Comparison of ENCODE assay signal across 24 cellular contexts in the genomic region with DNA sequence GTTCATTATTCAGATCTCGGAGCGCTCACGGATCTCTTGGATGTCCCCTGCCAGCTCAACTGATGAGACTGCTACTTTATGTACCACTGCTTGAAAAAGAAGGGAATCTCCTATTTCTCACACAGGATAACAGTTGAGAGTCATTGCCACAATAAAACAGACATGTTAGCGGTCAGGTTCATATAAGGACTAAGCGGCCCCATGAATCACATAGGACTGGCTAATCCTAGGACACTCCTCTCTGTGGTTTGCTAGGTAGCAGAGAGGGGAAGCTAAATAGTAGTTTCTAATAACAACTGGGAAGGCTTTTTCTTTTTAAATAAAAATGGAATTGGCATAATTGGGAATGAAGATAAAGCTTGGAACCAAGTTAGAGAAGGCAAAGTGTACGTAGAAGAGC. TPM values are rescaled to one million over a fixed set of nuclear protein-coding genes. Genes with fewer than 3 reads are reported as not detected.
DNase-seq lines count a peak whose midpoint lies in the region; ATAC-seq and TF ChIP-seq lines count a peak whose summit lies in the region.
"Had no signal": no experiment of that assay in that cellular context is flagged by ENCODE, and none has a peak within 500 bp of the region (broad histone marks: within the 10 kb centered on the region; RNA-seq: fewer than 3 reads in every experiment).

No MANE protein-coding gene starts in this region.

- H3K4me3 Mint-ChIP-seq in naive thymus-derived CD4-positive, alpha-beta T cell = no peak overlapping the region
- H3K4me3 Mint-ChIP-seq: activated naive CD8-positive, alpha-beta T cell treated with anti-CD3 and anti-CD28 coated beads, Interleukin-2, amount 50 U/mL, for 24 hours; activated T-cell treated with anti-CD3 and anti-CD28 coated beads, Interleukin-2, amount 50 U/mL, for 24 hours; CD14-positive monocyte; IgD-negative memory B cell; nephron progenitor cell had no signal

- H3K27ac ChIP-seq in HEK293 (ENCODE audit: extremely low read depth, low read depth, low read length) (no peak overlapping the region), esophagus (ENCODE audit: low read depth in 2 of 2, low read length in 1 of 2) (peak overlapping the region; percentile 44 to 50)
- H3K27ac ChIP-seq in naive thymus-derived CD4-positive, alpha-beta T cell (ENCODE audit: low read depth, low read length) = no peak overlapping the region
- H3K27ac ChIP-seq: dorsolateral prefrontal cortex, pancreas, SK-N-MC, spleen, transverse colon had no signal

- peaks cover 0 to 26% (median 3%) of the 10 kb centered on the region in 5 donors for H3K27me3 Mint-ChIP-seq in naive thymus-derived CD4-positive, alpha-beta T cell

- H3K4me1 Mint-ChIP-seq in naive thymus-derived CD4-positive, alpha-beta T cell = peaks cover 2 to 8% (median 4%) of the 10 kb centered on the region in 7 donors

- 76 to 78% methylated on average over 6 of the region's 6 CpGs for WGBS in esophagus, 2 donors

- H3K4me3 ChIP-seq in HEK293 (ENCODE audit: low read depth, low read length) = no peak overlapping the region
- no peak overlapping the region for H3K4me3 ChIP-seq in esophagus (ENCODE audit: low read depth in 1 of 2, low read length in 2 of 2)
- no peak overlapping the region for H3K4me3 ChIP-seq in naive thymus-derived CD4-positive, alpha-beta T cell (ENCODE audit: low read length)
- H3K4me3 ChIP-seq: dorsolateral prefrontal cortex, pancreas, SK-N-MC, spleen, transverse colon had no signal

- DNase-seq in RPMI7951 (ENCODE audit: low read depth) (peak; percentile 36), NCI-H510A treated with DMSO at 0.1 percent for 48 hours (lab: John Stamatoyannopoulos, UW) (no peak), CD1c-positive myeloid dendritic cell (ENCODE audit: extremely low spot score) (no peak)
- DNase-seq in naive thymus-derived CD4-positive, alpha-beta T cell = no peak
- DNase-seq: activated CD4-positive, alpha-beta T cell treated with anti-CD3 and anti-CD28 coated beads for 48 hours; activated naive CD8-positive, alpha-beta T cell treated with anti-CD3 and anti-CD28 coated beads, Interleukin-2, amount 50 U/mL, for 24 hours; activated T-cell treated with anti-CD3 and anti-CD28 coated beads, Interleukin-2, amount 50 U/mL, for 24 hours; cerebellar nuclear complex; dorsolateral prefrontal cortex; glutamatergic neuron; NCI-H2029; NCI-H2227 treated with DMSO at 0.1 percent for 48 hours; NCI-H748 treated with DMSO at 0.1 percent for 48 hours; nephron progenitor cell; pancreas; spleen; T-helper 2 cell; transverse colon had no signal

- H3K36me3 ChIP-seq in HEK293 (ENCODE audit: control insufficient read depth in 2 of 2, insufficient read depth in 1 of 2, low read length in 2 of 2) = no peaks in the 10 kb centered on the region
- no peaks in the 10 kb centered on the region for H3K36me3 ChIP-seq in esophagus (ENCODE audit: control insufficient read depth in 2 of 2, insufficient read depth in 2 of 2, low read length in 1 of 2)
- H3K36me3 ChIP-seq in naive thymus-derived CD4-positive, alpha-beta T cell (ENCODE audit: control insufficient read depth in 2 of 3, insufficient read depth in 3 of 3, low read length in 3 of 3) = no peaks in the 10 kb centered on the region
- H3K36me3 ChIP-seq: pancreas, spleen, transverse colon had no signal

- TF ChIP-seq CTCF in HEK293 (tag by site-specific recombination; IDR thresholded peaks at IDR 0.05) = no peak

- POLR2A ChIA-PET in HEK293 (lab: Yijun Ruan, JAX) = no interaction called here
- POLR2A ChIA-PET in naive thymus-derived CD4-positive, alpha-beta T cell (lab: Charles Lee) = interaction anchor here (0.7 kb wide), 1 partner anchor 234 kb away, joined by 3 read pairs; no protein-coding TSS in a partner anchor

- H3K27me3 ChIP-seq in esophagus (ENCODE audit: control insufficient read depth in 1 of 2, insufficient read depth in 2 of 2, low read length in 2 of 2) = no peaks in the 10 kb centered on the region
- no peaks in the 10 kb centered on the region for H3K27me3 ChIP-seq in naive thymus-derived CD4-positive, alpha-beta T cell (ENCODE audit: control insufficient read depth in 2 of 2, insufficient read depth in 2 of 2, low read length in 2 of 2)

- no peaks in the 10 kb centered on the region for H3K9me3 Mint-ChIP-seq in naive thymus-derived CD4-positive, alpha-beta T cell
- H3K9me3 Mint-ChIP-seq: activated naive CD8-positive, alpha-beta T cell treated with anti-CD3 and anti-CD28 coated beads, Interleukin-2, amount 50 U/mL, for 24 hours; activated T-cell treated with anti-CD3 and anti-CD28 coated beads, Interleukin-2, amount 50 U/mL, for 24 hours; CD14-positive monocyte; IgD-negative memory B cell had no signal

- H3K4me1 ChIP-seq in HEK293 (ENCODE audit: control insufficient read depth, insufficient read depth, low read length) (no peaks in the 10 kb centered on the region), esophagus (ENCODE audit: control insufficient read depth in 2 of 2, insufficient read depth in 2 of 2, low read length in 1 of 2) (peaks cover 0 to 5% of the 10 kb centered on the region in 2 donors)
- no peaks in the 10 kb centered on the region for H3K4me1 ChIP-seq in naive thymus-derived CD4-positive, alpha-beta T cell (ENCODE audit: control insufficient read depth in 2 of 2, insufficient read depth in 2 of 2, low read length in 2 of 2)
- H3K4me1 ChIP-seq: pancreas, spleen, transverse colon had no signal

- no peak for ATAC-seq in naive thymus-derived CD4-positive, alpha-beta T cell
- no peak for ATAC-seq in activated CD4-positive, CD25-positive, alpha-beta regulatory T cell treated with anti-CD3 and anti-CD28 coated beads, Interleukin-2, amount 50 U/mL, for 24 hours
- ATAC-seq: activated naive CD8-positive, alpha-beta T cell treated with anti-CD3 and anti-CD28 coated beads, Interleukin-2, amount 50 U/mL, for 24 hours had no signal

- CTCF ChIA-PET in HEK293 (lab: Yijun Ruan, JAX) = interaction anchor here (0.6 to 1.0 kb wide), 4 partner anchors 22 to 114 kb away, joined by 3 to 5 read pairs (median 3); no protein-coding TSS in a partner anchor
- CTCF ChIA-PET in naive thymus-derived CD4-positive, alpha-beta T cell (lab: Charles Lee) = no interaction called here

- intact Hi-C loops in naive thymus-derived CD4-positive, alpha-beta T cell (cut with micrococcal nuclease) = no loop called here

- no peaks in the 10 kb centered on the region for H3K9me3 ChIP-seq in HEK293 (ENCODE audit: control insufficient read depth, insufficient read depth, low read depth, low read length)
- no peaks in the 10 kb centered on the region for H3K9me3 ChIP-seq in esophagus (ENCODE audit: control insufficient read depth in 2 of 2, insufficient read depth in 1 of 2, low read depth in 1 of 2, low read length in 1 of 2)
- H3K9me3 ChIP-seq in naive thymus-derived CD4-positive, alpha-beta T cell (ENCODE audit: control insufficient read depth in 2 of 3, low read length in 3 of 3) = no peaks in the 10 kb centered on the region
- H3K9me3 ChIP-seq: pancreas, spleen, transverse colon had no signal

- peaks cover 0 to 5% (median 0%) of the 10 kb centered on the region in 5 donors for H3K36me3 Mint-ChIP-seq in naive thymus-derived CD4-positive, alpha-beta T cell
- H3K36me3 Mint-ChIP-seq: CD14-positive monocyte, IgD-negative memory B cell had no signal

- H3K27ac Mint-ChIP-seq in naive thymus-derived CD4-positive, alpha-beta T cell = no peak overlapping the region
- H3K27ac Mint-ChIP-seq: activated naive CD8-positive, alpha-beta T cell treated with anti-CD3 and anti-CD28 coated beads, Interleukin-2, amount 50 U/mL, for 24 hours; activated T-cell treated with anti-CD3 and anti-CD28 coated beads, Interleukin-2, amount 50 U/mL, for 24 hours; IgD-negative memory B cell; nephron progenitor cell had no signal

TF ChIP-seq in HEK293, 187 proteins besides CTCF, POLR2A, EP300 and RAD21:
- peak; percentile 55 for TF ChIP-seq ZNF133 (tag by site-specific recombination; IDR thresholded peaks at IDR 0.05)
- TF ChIP-seq, protein P1, sequence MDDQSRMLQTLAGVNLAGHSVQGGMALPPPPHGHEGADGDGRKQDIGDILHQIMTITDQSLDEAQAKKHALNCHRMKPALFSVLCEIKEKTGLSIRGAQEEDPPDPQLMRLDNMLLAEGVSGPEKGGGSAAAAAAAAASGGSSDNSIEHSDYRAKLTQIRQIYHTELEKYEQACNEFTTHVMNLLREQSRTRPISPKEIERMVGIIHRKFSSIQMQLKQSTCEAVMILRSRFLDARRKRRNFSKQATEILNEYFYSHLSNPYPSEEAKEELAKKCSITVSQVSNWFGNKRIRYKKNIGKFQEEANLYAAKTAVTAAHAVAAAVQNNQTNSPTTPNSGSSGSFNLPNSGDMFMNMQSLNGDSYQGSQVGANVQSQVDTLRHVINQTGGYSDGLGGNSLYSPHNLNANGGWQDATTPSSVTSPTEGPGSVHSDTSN (CRISPR knock-in tag; IDR thresholded peaks at IDR 0.05) = no peak

RNA-seq across cellular contexts. Expression of gene TGFA, which starts 15.9 kb away (rescaled TPM):
- total RNA-seq in RPMI7951 (2014; rRNA removed; shearing (Covaris generic)) = 4.2 and 4.3 TPM in 2 replicates
- polyA plus RNA-seq in esophagus = 10 to 100 TPM; 16.3 to 24.7 TPM
- 1 to 10 TPM in 3 of 5 experiments, under 1 TPM in 1, not detected in 1; 0.98 to 3.2 (median 2.3) TPM for total RNA-seq in naive thymus-derived CD4-positive, alpha-beta T cell
- 1 to 10 TPM in 1 of 2 donors, under 1 TPM in 1; 0.44 to 1.8 TPM for polyA plus RNA-seq in naive thymus-derived CD4-positive, alpha-beta T cell

Comparison
In these comparisons a context has a peak if more than half of its experiments do, and no peak if none do; other contexts are left out.
1. H3K27ac ChIP-seq: peak in esophagus (2 of 2); none in HEK293 (single experiment) and naive thymus-derived CD4-positive, alpha-beta T cell (single experiment).